In genomic region chr10:101144053-101144452, GRCh38 we compare ENCODE assay signal across 8 cellular contexts. TPM values are rescaled to one million over a fixed set of nuclear protein-coding genes. Genes with fewer than 3 reads are reported as not detected.
"Had no signal": no experiment of that assay in that cellular context is flagged by ENCODE, and none has a peak within 500 bp of the region (broad histone marks: within the 10 kb centered on the region; RNA-seq: fewer than 3 reads in every experiment).

No MANE protein-coding gene starts in this region.

- FAIRE-seq: H54, HTR-8/SVneo had no signal

- H3K27ac Mint-ChIP-seq: H9 had no signal

- H3K4me3 Mint-ChIP-seq: H9, IgD-negative memory B cell had no signal

- DNase-seq: GOT3, H9, HCEC 1CT, KG1 had no signal

RNA-seq across cellular contexts. Expression of gene TLX1, which starts 13.0 kb away (rescaled TPM):
- total RNA-seq: H9, HT-29 had no signal
- polyA plus RNA-seq: IgD-negative memory B cell had no signal
